20 cellular contexts compared by ENCODE assay signal in genomic region chr20:41228858-41229257, GRCh38.
DNase-seq lines count a peak whose midpoint lies in the region; ATAC-seq and TF ChIP-seq lines count a peak whose summit lies in the region.
"Had no signal": no experiment of that assay in that cellular context is flagged by ENCODE, and none has a peak within 500 bp of the region (broad histone marks: within the 10 kb centered on the region; RNA-seq: fewer than 3 reads in every experiment).

No MANE protein-coding gene starts in this region.

- DNase-seq in EH (ENCODE audit: low read depth) (peak; percentile 35), dorsolateral prefrontal cortex (no peak), hepatic stellate cell (ENCODE audit: low spot score) (no peak)
- no peak for DNase-seq in activated CD4-positive, alpha-beta T cell treated with anti-CD3 and anti-CD28 coated beads for 4 hours
- DNase-seq in stimulated activated naive CD8-positive, alpha-beta T cell treated with anti-CD3 and anti-CD28 coated beads, Interleukin-15, amount 100 ng/mL, for 72 hours, result no peak
- DNase-seq: activated CD4-positive, alpha-beta memory T cell treated with anti-CD3 and anti-CD28 coated beads, Interleukin-2, amount 10 ng/mL, durations not matched to agents 7 days and 5 days; AML-193; anterior cingulate cortex; head of caudate nucleus; kidney; mesendoderm; NCI-H1105 treated with DMSO at 0.1 percent for 48 hours; NCI-H446 treated with DMSO at 0.1 percent for 48 hours; right cardiac atrium; stimulated activated CD8-positive, alpha-beta memory T cell treated with anti-CD3 and anti-CD28 coated beads, Interleukin-4, amount 100 ng/mL, for 48 hours; trophoblast cell had no signal

- H3K27me3 Mint-ChIP-seq in stimulated activated naive CD8-positive, alpha-beta T cell treated with anti-CD3 and anti-CD28 coated beads, Interleukin-15, amount 100 ng/mL, for 72 hours, result no peaks in the 10 kb centered on the region
- H3K27me3 Mint-ChIP-seq: activated CD4-positive, alpha-beta memory T cell treated with anti-CD3 and anti-CD28 coated beads, Interleukin-2, amount 10 ng/mL, durations not matched to agents 7 days and 5 days had no signal

- H3K4me3 ChIP-seq in dorsolateral prefrontal cortex, result no peak overlapping the region

- H3K27ac ChIP-seq in dorsolateral prefrontal cortex, result peak overlapping the region in 53 of 59 donors; percentile 2 to 97 (median 93)

- H3K27me3 ChIP-seq in dorsolateral prefrontal cortex, result no peaks in the 10 kb centered on the region

- H3K4me3 Mint-ChIP-seq in stimulated activated naive CD8-positive, alpha-beta T cell treated with anti-CD3 and anti-CD28 coated beads, Interleukin-15, amount 100 ng/mL, for 72 hours, result no peak overlapping the region
- H3K4me3 Mint-ChIP-seq: activated CD4-positive, alpha-beta memory T cell treated with anti-CD3 and anti-CD28 coated beads, Interleukin-2, amount 10 ng/mL, durations not matched to agents 7 days and 5 days had no signal

- H3K9me3 Mint-ChIP-seq in stimulated activated naive CD8-positive, alpha-beta T cell treated with anti-CD3 and anti-CD28 coated beads, Interleukin-15, amount 100 ng/mL, for 72 hours, result no peaks in the 10 kb centered on the region
- H3K9me3 Mint-ChIP-seq: activated CD4-positive, alpha-beta memory T cell treated with anti-CD3 and anti-CD28 coated beads, Interleukin-2, amount 10 ng/mL, durations not matched to agents 7 days and 5 days had no signal

- intact Hi-C loops in dorsolateral prefrontal cortex (cut with DNase I), result no loop called here

- no peak for TF ChIP-seq CTCF in dorsolateral prefrontal cortex (IDR thresholded peaks at IDR 0.05 in 54 of 56, conservative IDR thresholded peaks at IDR 0.05 in 2 of 56; ENCODE audit: low read depth in 1 of 56, partially characterized antibody in 56 of 56)

- H3K27ac Mint-ChIP-seq in stimulated activated naive CD8-positive, alpha-beta T cell treated with anti-CD3 and anti-CD28 coated beads, Interleukin-15, amount 100 ng/mL, for 72 hours, result no peak overlapping the region
- H3K27ac Mint-ChIP-seq: activated CD4-positive, alpha-beta memory T cell treated with anti-CD3 and anti-CD28 coated beads, Interleukin-2, amount 10 ng/mL, durations not matched to agents 7 days and 5 days had no signal

- ATAC-seq in GM19467 (IDR thresholded peaks at IDR 0.05; ENCODE audit: unreplicated experiment), result peak; percentile 63
- peak; percentile 61 for ATAC-seq in HG03354 (IDR thresholded peaks at IDR 0.05; ENCODE audit: poor library complexity, severe bottlenecking, unreplicated experiment)
- no peak for ATAC-seq in esophagus mucosa
- no peak for ATAC-seq in stimulated activated naive CD8-positive, alpha-beta T cell treated with anti-CD3 and anti-CD28 coated beads, Interleukin-15, amount 100 ng/mL, for 72 hours
- ATAC-seq: Panc1, right cardiac atrium had no signal

- H3K4me1 Mint-ChIP-seq in stimulated activated naive CD8-positive, alpha-beta T cell treated with anti-CD3 and anti-CD28 coated beads, Interleukin-15, amount 100 ng/mL, for 72 hours, result peaks cover 45% of the 10 kb centered on the region

Comparison
In these comparisons a context has a peak if more than half of its experiments do, and no peak if none do; other contexts are left out.
1. ATAC-seq: peak in GM19467 (single experiment) and HG03354 (single experiment); none in esophagus mucosa (single experiment) and stimulated activated naive CD8-positive, alpha-beta T cell treated with anti-CD3 and anti-CD28 coated beads, Interleukin-15, amount 100 ng/mL, for 72 hours (single experiment).